In genomic region chr1:20108724-20109123, GRCh38 we compare ENCODE assay signal across 1 cellular context.
TF ChIP-seq lines count a peak whose summit lies in the region.

No MANE protein-coding gene starts in this region.

TF ChIP-seq in WTC11, 78 proteins besides CTCF, POLR2A, EP300 and RAD21 (continued from another document):
- TF ChIP-seq AFF4 (CRISPR knock-in tag; IDR thresholded peaks at IDR 0.05; ENCODE audit: borderline replicate concordance) (no peak), MLX (CRISPR knock-in tag; IDR thresholded peaks at IDR 0.05) (no peak), FOXP1 (CRISPR knock-in tag; IDR thresholded peaks at IDR 0.05; ENCODE audit: borderline replicate concordance) (no peak), SP1 (CRISPR knock-in tag; conservative IDR thresholded peaks at IDR 0.05) (no peak), MYBL2 (CRISPR knock-in tag; IDR thresholded peaks at IDR 0.05) (no peak)
